Comparison of ENCODE assay signal across 14 cellular contexts in the genomic region with DNA sequence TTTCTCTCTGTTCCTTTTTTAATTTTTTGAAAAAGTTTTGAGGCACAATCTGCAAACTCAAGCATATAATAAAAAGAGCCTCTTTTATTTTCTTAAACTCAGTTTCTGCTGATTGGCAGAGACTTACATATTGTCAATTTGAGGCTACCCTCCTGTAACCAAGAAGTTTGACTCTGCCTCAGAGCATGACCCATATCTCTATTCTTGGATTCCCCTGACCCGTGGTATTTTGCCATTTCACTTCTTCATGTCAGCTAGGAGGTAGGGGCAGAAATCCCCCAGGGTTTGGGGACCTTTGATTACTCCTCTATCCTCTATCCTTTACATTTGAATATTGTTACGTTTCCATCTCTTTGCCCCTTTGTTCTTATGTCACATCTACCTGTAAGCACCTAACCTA.
DNase-seq lines count a peak whose midpoint lies in the region; ATAC-seq and TF ChIP-seq lines count a peak whose summit lies in the region.
"Had no signal": no experiment of that assay in that cellular context is flagged by ENCODE, and none has a peak within 500 bp of the region (broad histone marks: within the 10 kb centered on the region; RNA-seq: fewer than 3 reads in every experiment).

No MANE protein-coding gene starts in this region.

- 0 out of 3 replicates have a peak overlapping the region, but pooled peaks have one; percentile 46 for H2BK15ac ChIP-seq in IMR-90 (ENCODE audit: low read depth, low read length)

- peak overlapping the region; percentile 43 for H2BK5ac ChIP-seq in IMR-90 (ENCODE audit: low read depth, low read length, poor library complexity, severe bottlenecking)

- no peak for TF ChIP-seq POLR2A in IMR-90 (IDR thresholded peaks at IDR 0.05; ENCODE audit: low read depth, low read length)

- 0 out of 2 replicates have a peak overlapping the region, but pooled peaks have one; percentile 47 for H2BK20ac ChIP-seq in IMR-90 (ENCODE audit: low read depth, low read length)

- TF ChIP-seq RAD21 in IMR-90 (IDR thresholded peaks at IDR 0.05; ENCODE audit: low read length), result no peak

- H2AFZ ChIP-seq in IMR-90 (replicated peaks; ENCODE audit: low read length, poor library complexity), result no peak overlapping the region

- H3K18ac ChIP-seq in IMR-90 (ENCODE audit: low read depth, low read length), result no peak overlapping the region; the same call in 1 of the 2 replicates

- H4K5ac ChIP-seq in IMR-90 (ENCODE audit: low read depth, low read length), result no peak overlapping the region

- H3K27me3 ChIP-seq in IMR-90 (ENCODE audit: control insufficient read depth, insufficient read depth, low read length) (no peaks in the 10 kb centered on the region), neutrophil (no peaks in the 10 kb centered on the region)
- H3K27me3 ChIP-seq: BE2C had no signal

- in situ Hi-C loops in IMR-90 (cut with MboI; ENCODE audit: low sequenced_read_pairs), result no loop called here

- H4K91ac ChIP-seq in IMR-90 (ENCODE audit: insufficient read depth, low read depth, low read length), result no peak overlapping the region

- no peak overlapping the region for H3K23ac ChIP-seq in IMR-90 (ENCODE audit: low read depth, low read length)

- no peaks in the 10 kb centered on the region for H3K9me3 ChIP-seq in IMR-90 (ENCODE audit: control insufficient read depth, insufficient read depth, low read length)
- no peaks in the 10 kb centered on the region for H3K9me3 ChIP-seq in neutrophil
- H3K9me3 ChIP-seq: BE2C, Caco-2, HAP-1 had no signal

- no peaks in the 10 kb centered on the region for H3K9me1 ChIP-seq in IMR-90 (ENCODE audit: insufficient read depth, low read length)

- no peak overlapping the region for H3K56ac ChIP-seq in IMR-90 (ENCODE audit: extremely low read depth, insufficient read depth, low read length)

- dilution Hi-C loops in IMR-90 (cut with HindIII; ENCODE audit: low sequenced_read_pairs, unreplicated experiment), result no loop called here

- H2AK5ac ChIP-seq in IMR-90 (ENCODE audit: low read depth, low read length), result no peak overlapping the region

- H4K20me1 ChIP-seq in IMR-90 (ENCODE audit: insufficient read depth, low read length), result no peaks in the 10 kb centered on the region

- peaks cover 8% of the 10 kb centered on the region; the same call in 1 of the 2 replicates for H3K4me1 ChIP-seq in IMR-90 (ENCODE audit: control insufficient read depth, insufficient read depth, low read length)
- peaks cover 0 to 7% of the 10 kb centered on the region in 2 experiments for H3K4me1 ChIP-seq in neutrophil (ENCODE audit: control insufficient read depth in 1 of 2, insufficient read depth in 1 of 2, low read depth in 1 of 2, low read length in 1 of 2)
- H3K4me1 ChIP-seq: BE2C, Caco-2, HAP-1 had no signal

- H3K36me3 ChIP-seq in IMR-90 (ENCODE audit: control insufficient read depth, insufficient read depth, low read length) (no peaks in the 10 kb centered on the region), neutrophil (no peaks in the 10 kb centered on the region)
- H3K36me3 ChIP-seq: BE2C, HAP-1 had no signal

- H3K4me2 ChIP-seq in IMR-90 (ENCODE audit: low read depth, low read length), result no peak overlapping the region

- POLR2A ChIA-PET in IMR-90 (lab: Charles Lee; ENCODE audit: unreplicated experiment), result no interaction called here

- WGBS in IMR-90 (ENCODE audit: extremely low coverage in 2 of 2, insufficient read length in 1 of 2), 2 experiments, result no CpG with 5 or more reads among the region's 2 CpGs

- H3K14ac ChIP-seq in IMR-90 (replicated peaks; ENCODE audit: low read depth, low read length), result no peak overlapping the region

- no peak overlapping the region for H3K27ac ChIP-seq in IMR-90 (ENCODE audit: insufficient read depth, low read length)
- H3K27ac ChIP-seq in neutrophil, result peak overlapping the region; percentile 56
- H3K27ac ChIP-seq: C4-2B had no signal

- H2AK9ac ChIP-seq in IMR-90 (replicated peaks; ENCODE audit: low read depth, low read length, poor library complexity), result no peak overlapping the region

- no peak overlapping the region for H3K9ac ChIP-seq in IMR-90 (ENCODE audit: low read depth, low read length)

- no peak for DNase-seq in IMR-90
- DNase-seq in NCI-H1105 (lab: John Stamatoyannopoulos, UW), result no peak
- no peak for DNase-seq in NCI-H510A (lab: John Stamatoyannopoulos, UW)
- no peak for DNase-seq in GM19240 (ENCODE audit: insufficient read length, low spot score)
- DNase-seq: ACHN; BE2C; Caco-2; CD4-positive, alpha-beta T cell; KG1 had no signal

- CTCF ChIA-PET in IMR-90 (lab: Yijun Ruan, JAX), result interaction anchor here (0.6 kb wide), 1 partner anchor 792 kb away, joined by 4 read pairs; no protein-coding TSS in a partner anchor

- H3K4ac ChIP-seq in IMR-90 (ENCODE audit: low read depth, low read length), result no peak overlapping the region

- H3K4me3 ChIP-seq in IMR-90 (ENCODE audit: insufficient read depth, low read depth, low read length), result no peak overlapping the region
- H3K4me3 ChIP-seq in neutrophil (ENCODE audit: low read depth in 1 of 2, low read length in 1 of 2), result no peak overlapping the region
- H3K4me3 ChIP-seq: HAP-1 had no signal

- peak overlapping the region in 1 of 2 experiments; percentile 32; a peak in 1 of 4 replicates for H4K8ac ChIP-seq in IMR-90 (ENCODE audit: low read depth in 2 of 2, low read length in 2 of 2)

- intact Hi-C loops in IMR-90 (cut with micrococcal nuclease), result no loop called here

- no peaks in the 10 kb centered on the region; a peak in 1 of 4 replicates for H3K79me1 ChIP-seq in IMR-90 (ENCODE audit: low read depth in 1 of 2, low read length in 2 of 2)

- ATAC-seq in GM21576 (IDR thresholded peaks at IDR 0.05; ENCODE audit: unreplicated experiment) (peak; percentile 72), IMR-90 (ENCODE audit: low read depth) (no peak)
- ATAC-seq: HepG2 had no signal

- no TSS peak for BruUV-seq in IMR-90 (replicated peaks; lab: Mats Ljungman, UMichigan)

- no peak for TF ChIP-seq CTCF in IMR-90 (conservative IDR thresholded peaks at IDR 0.05; ENCODE audit: low read depth, low read length)
- no peak for TF ChIP-seq CTCF in neutrophil (IDR thresholded peaks at IDR 0.05)

- peak overlapping the region; percentile 52; the same call in 1 of the 2 replicates for H2BK120ac ChIP-seq in IMR-90 (ENCODE audit: low read depth, low read length)

TF ChIP-seq in IMR-90, 13 proteins besides CTCF, POLR2A, EP300 and RAD21:
- TF ChIP-seq CEBPB (IDR thresholded peaks at IDR 0.05; ENCODE audit: low read depth, low read length) (no peak), RFX5 (IDR thresholded peaks at IDR 0.05; ENCODE audit: low read depth, low read length) (no peak), MAZ (IDR thresholded peaks at IDR 0.05; ENCODE audit: borderline replicate concordance, low read depth, low read length) (no peak)
TF ChIP-seq in IMR-90: peak in this region for 0.
